ENCODE assay signal across 27 cellular contexts in the genomic region with DNA sequence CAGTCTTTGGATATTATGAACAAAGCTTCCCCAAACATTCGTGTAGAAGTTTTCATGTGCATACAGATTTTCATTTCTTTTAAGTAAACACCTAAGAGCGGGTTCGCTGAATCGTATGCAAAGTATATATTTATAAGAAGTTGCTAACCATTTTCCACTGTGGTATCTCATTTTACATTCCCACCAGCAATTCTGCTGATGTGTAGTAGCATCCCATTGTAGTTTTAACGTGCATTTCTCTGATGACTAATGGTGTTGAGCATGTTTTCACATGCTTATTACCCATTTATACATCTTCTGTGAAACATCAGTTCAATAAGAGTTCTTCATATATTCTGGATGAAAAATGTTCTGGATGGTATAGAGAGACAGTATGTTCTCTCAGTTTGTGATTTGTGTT.
DNase-seq lines count a peak whose midpoint lies in the region; FAIRE-seq and TF ChIP-seq lines count a peak whose summit lies in the region.
"Had no signal": no experiment of that assay in that cellular context is flagged by ENCODE, and none has a peak within 500 bp of the region (broad histone marks: within the 10 kb centered on the region; RNA-seq: fewer than 3 reads in every experiment).

No MANE protein-coding gene starts in this region.

- no peak for TF ChIP-seq CTCF in epithelial cell of esophagus (IDR thresholded peaks at IDR 0.05; ENCODE audit: insufficient read depth, low read depth, low read length, missing control alignments)

- no peak overlapping the region for H3K4me3 ChIP-seq in epithelial cell of esophagus (ENCODE audit: low read length)
- H3K4me3 ChIP-seq: A549; BLaER1 treated with 17β-estradiol and CSF1 and Interleukin-3, amounts not matched to agents 10 nM and 100 nM had no signal

- peak; percentile 26 for DNase-seq in HPDE6-E6E7 (ENCODE audit: extremely low spot score)
- DNase-seq in NCI-H526 treated with DMSO at 0.1 percent for 48 hours (lab: John Stamatoyannopoulos, UW), result peak; percentile 32
- DNase-seq in epithelial cell of esophagus (ENCODE audit: low read depth), result peak; percentile 73
- DNase-seq in urothelium cell line (ENCODE audit: low spot score), result no peak
- DNase-seq in H4 (ENCODE audit: low spot score), result no peak
- no peak for DNase-seq in HuH-7.5 (ENCODE audit: low spot score)
- DNase-seq in DMS79 treated with DMSO at 0.1 percent for 48 hours (lab: John Stamatoyannopoulos, UW), result no peak
- DNase-seq: AML-193; CD4-positive, alpha-beta memory T cell; COR-L47; DMS53; GOT3; HCEC 1CT; KBM-7; MM.1S; NCI-H1092; NCI-H1417 treated with DMSO at 0.1 percent for 48 hours; NCI-H187; NCI-H2081 treated with DMSO at 0.1 percent for 48 hours; NCI-H446; NCI-H524 treated with DMSO at 0.1 percent for 48 hours; RPMI8226; SHP77 treated with DMSO at 0.1 percent for 48 hours had no signal

- FAIRE-seq in urothelium cell line (lab: Jason Lieb, UNC), result peak; percentile 32
- FAIRE-seq: A549, G401.6, HTR-8/SVneo had no signal

Comparison
In these comparisons a context has a peak if more than half of its experiments do, and no peak if none do; other contexts are left out.
1. DNase-seq: peak in HPDE6-E6E7 (single experiment), NCI-H526 treated with DMSO at 0.1 percent for 48 hours (single experiment) and epithelial cell of esophagus (single experiment); none in urothelium cell line (single experiment), H4 (single experiment), HuH-7.5 (single experiment) and DMS79 treated with DMSO at 0.1 percent for 48 hours (single experiment).